16 cellular contexts compared by ENCODE assay signal in genomic region chr2:170878061-170878460, GRCh38. TPM values are rescaled to one million over a fixed set of nuclear protein-coding genes. Genes with fewer than 3 reads are reported as not detected.
DNase-seq lines count a peak whose midpoint lies in the region; ATAC-seq and TF ChIP-seq lines count a peak whose summit lies in the region.
"Had no signal": no experiment of that assay in that cellular context is flagged by ENCODE, and none has a peak within 500 bp of the region (broad histone marks: within the 10 kb centered on the region; RNA-seq: fewer than 3 reads in every experiment).

No MANE protein-coding gene starts in this region.

- H3K27ac Mint-ChIP-seq in activated T-cell treated with anti-CD3 and anti-CD28 coated beads, Interleukin-2, amount 50 U/mL, for 72 hours, result peak overlapping the region; percentile 22
- no peak overlapping the region for H3K27ac Mint-ChIP-seq in MCF 10A (ENCODE audit: low read depth, unreplicated experiment)
- H3K27ac Mint-ChIP-seq in naive thymus-derived CD8-positive, alpha-beta T cell, result peak overlapping the region in 4 of 10 donors; percentile 10 to 68 (median 28)
- no peak overlapping the region for H3K27ac Mint-ChIP-seq in glutamatergic neuron (ENCODE audit: unreplicated experiment)

- intact Hi-C loops in MCF 10A (cut with micrococcal nuclease), result no loop called here

- no peaks in the 10 kb centered on the region for H3K9me3 Mint-ChIP-seq in activated T-cell treated with anti-CD3 and anti-CD28 coated beads, Interleukin-2, amount 50 U/mL, for 72 hours
- H3K9me3 Mint-ChIP-seq in MCF 10A (ENCODE audit: unreplicated experiment) (no peaks in the 10 kb centered on the region), glutamatergic neuron (ENCODE audit: unreplicated experiment) (no peaks in the 10 kb centered on the region)
- H3K9me3 Mint-ChIP-seq in naive thymus-derived CD8-positive, alpha-beta T cell, result no peaks in the 10 kb centered on the region

- H3K27ac ChIP-seq in KOPT-K1 (ENCODE audit: low read depth, low read length, poor library complexity, severe bottlenecking), result peak overlapping the region; percentile 54
- H3K27ac ChIP-seq: ascending aorta, gastrocnemius medialis, uterus, VCaP had no signal

- POLR2A ChIA-PET in MCF 10A (lab: Yijun Ruan, JAX), result interaction anchor here (1.0 to 1.9 kb wide), 4 partner anchors 17 to 52 kb away, joined by 4 read pairs; partner anchors contain the start of gene GORASP2
- POLR2A ChIA-PET in naive thymus-derived CD8-positive, alpha-beta T cell (lab: Charles Lee), result no interaction called here

- no TSS peak for BruUV-seq in MCF 10A (replicated peaks; lab: Mats Ljungman, UMichigan)

- no peak for ATAC-seq in activated T-cell treated with anti-CD3 and anti-CD28 coated beads, Interleukin-2, amount 50 U/mL, for 72 hours (replicated peaks in 1 of 2)
- no peak for ATAC-seq in naive thymus-derived CD8-positive, alpha-beta T cell
- ATAC-seq: gastrocnemius medialis, left cardiac atrium had no signal

- DNase-seq in activated T-cell treated with anti-CD3 and anti-CD28 coated beads, Interleukin-2, amount 50 U/mL, for 72 hours, result no peak
- DNase-seq in activated T-cell treated with anti-CD3 and anti-CD28 coated beads, Interleukin-2, amount 50 U/mL, for 1 hour, result no peak
- DNase-seq in MCF 10A (ENCODE audit: unreplicated experiment), result peak; percentile 16
- DNase-seq in naive thymus-derived CD8-positive, alpha-beta T cell, result no peak
- DNase-seq in germinal center (ENCODE audit: low spot score), result no peak
- no peak for DNase-seq in glutamatergic neuron
- DNase-seq in inferior parietal cortex (ENCODE audit: extremely low spot score), result no peak
- DNase-seq: activated CD8-positive, alpha-beta memory T cell treated with anti-CD3 and anti-CD28 coated beads, Interleukin-2, amount 50 U/mL, for 48 hours; DMS79 treated with DMSO at 0.1 percent for 48 hours; gastrocnemius medialis; left cardiac atrium; NCI-H187; uterus had no signal

- H3K4me3 Mint-ChIP-seq in activated T-cell treated with anti-CD3 and anti-CD28 coated beads, Interleukin-2, amount 50 U/mL, for 72 hours, result peak overlapping the region in 1 of 2 donors; percentile 56
- H3K4me3 Mint-ChIP-seq in MCF 10A (ENCODE audit: unreplicated experiment), result no peak overlapping the region
- H3K4me3 Mint-ChIP-seq in naive thymus-derived CD8-positive, alpha-beta T cell, result peak overlapping the region in 7 of 10 donors; percentile 37 to 64 (median 50)
- H3K4me3 Mint-ChIP-seq in glutamatergic neuron (ENCODE audit: unreplicated experiment), result no peak overlapping the region

- CTCF ChIA-PET in MCF 10A (lab: Yijun Ruan, JAX), result interaction anchor here (0.6 to 1.1 kb wide), 4 partner anchors 18 to 471 kb away, joined by 3 to 4 read pairs (median 3); no protein-coding TSS in a partner anchor

- H3K27me3 Mint-ChIP-seq in activated T-cell treated with anti-CD3 and anti-CD28 coated beads, Interleukin-2, amount 50 U/mL, for 72 hours (ENCODE audit: low read depth), result peaks cover 9% of the 10 kb centered on the region
- H3K27me3 Mint-ChIP-seq in MCF 10A (ENCODE audit: insufficient read depth, unreplicated experiment) (peaks cover 28% of the 10 kb centered on the region), glutamatergic neuron (ENCODE audit: unreplicated experiment) (peaks cover 5% of the 10 kb centered on the region)
- peaks cover 0 to 5% (median 0%) of the 10 kb centered on the region in 5 donors for H3K27me3 Mint-ChIP-seq in naive thymus-derived CD8-positive, alpha-beta T cell

- TF ChIP-seq CTCF in MCF 10A (IDR thresholded peaks at IDR 0.05; ENCODE audit: unreplicated experiment) (no peak), glutamatergic neuron (IDR thresholded peaks at IDR 0.05; ENCODE audit: partially characterized antibody, unreplicated experiment) (no peak)

- no peaks in the 10 kb centered on the region for H3K36me3 Mint-ChIP-seq in activated T-cell treated with anti-CD3 and anti-CD28 coated beads, Interleukin-2, amount 50 U/mL, for 72 hours (ENCODE audit: insufficient read depth in 2 of 2)
- peaks cover 5% of the 10 kb centered on the region for H3K36me3 Mint-ChIP-seq in MCF 10A (ENCODE audit: insufficient read depth, unreplicated experiment)
- H3K36me3 Mint-ChIP-seq in naive thymus-derived CD8-positive, alpha-beta T cell, result no peaks in the 10 kb centered on the region
- no peaks in the 10 kb centered on the region for H3K36me3 Mint-ChIP-seq in glutamatergic neuron (ENCODE audit: unreplicated experiment)

- no peaks in the 10 kb centered on the region for H3K36me3 ChIP-seq in KOPT-K1 (ENCODE audit: insufficient read depth, low read length)
- H3K36me3 ChIP-seq: ascending aorta, gastrocnemius medialis, uterus had no signal

- H3K4me1 Mint-ChIP-seq in activated T-cell treated with anti-CD3 and anti-CD28 coated beads, Interleukin-2, amount 50 U/mL, for 72 hours (ENCODE audit: low read depth), result peaks cover 9% of the 10 kb centered on the region
- H3K4me1 Mint-ChIP-seq in MCF 10A (ENCODE audit: insufficient read depth, unreplicated experiment), result peaks cover 21% of the 10 kb centered on the region
- H3K4me1 Mint-ChIP-seq in naive thymus-derived CD8-positive, alpha-beta T cell, result peaks cover 4 to 15% (median 14%) of the 10 kb centered on the region in 4 donors
- H3K4me1 Mint-ChIP-seq in glutamatergic neuron (ENCODE audit: low read depth, unreplicated experiment), result peaks cover 1% of the 10 kb centered on the region

- H3K9me3 ChIP-seq in KOPT-K1 (ENCODE audit: insufficient read depth, low read length, poor library complexity, severe bottlenecking), result no peaks in the 10 kb centered on the region
- H3K9me3 ChIP-seq: ascending aorta, gastrocnemius medialis, uterus had no signal

RNA-seq across cellular contexts. Expression of gene GORASP2, which starts 51.0 kb away (rescaled TPM):
- total RNA-seq in activated T-cell treated with anti-CD3 and anti-CD28 coated beads, Interleukin-2, amount 50 U/mL, for 72 hours, result 10 to 100 TPM; 86.8 to 90.4 TPM
- 140 and 168 TPM in 2 replicates for total RNA-seq in MCF 10A (2022)
- 10 to 100 TPM; 66.0 to 74.7 TPM for total RNA-seq in naive thymus-derived CD8-positive, alpha-beta T cell
- polyA plus RNA-seq in naive thymus-derived CD8-positive, alpha-beta T cell, result 10 to 100 TPM; 70.1 to 91.9 (median 89.2) TPM
- total RNA-seq in glutamatergic neuron (ENCODE audit: unreplicated experiment), result 38.8 TPM

Comparison
In these comparisons a context has a peak if more than half of its experiments do, and no peak if none do; other contexts are left out.
1. H3K4me3 Mint-ChIP-seq: peak in naive thymus-derived CD8-positive, alpha-beta T cell (7 of 10); none in MCF 10A (single experiment) and glutamatergic neuron (single experiment).